ENCODE assay signal across 23 cellular contexts in the genomic region with DNA sequence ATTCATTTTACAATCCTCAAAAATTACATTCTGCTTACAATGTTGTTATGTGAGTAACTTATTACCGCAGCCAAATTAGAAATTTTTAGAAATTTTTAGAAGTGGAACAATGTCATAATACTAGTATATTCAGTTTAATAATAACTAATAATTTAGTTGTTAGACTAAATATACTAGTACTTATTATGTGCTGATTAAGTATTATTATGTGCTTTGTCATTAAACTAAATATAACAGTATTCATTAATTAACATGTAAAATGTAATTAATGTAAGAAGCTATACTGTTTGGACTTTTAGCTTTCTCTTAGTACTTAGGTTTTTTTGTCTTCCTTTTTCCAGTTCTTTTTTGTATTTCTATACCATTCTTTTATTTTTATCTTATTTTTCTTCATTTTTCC.
"Had no signal": no experiment of that assay in that cellular context is flagged by ENCODE, and none has a peak within 500 bp of the region (broad histone marks: within the 10 kb centered on the region; RNA-seq: fewer than 3 reads in every experiment).

No MANE protein-coding gene starts in this region.

- DNase-seq: cortex of kidney; foreskin keratinocyte; glutamatergic neuron; heart right ventricle; hippocampal formation; islet precursor cell; left ventricle myocardium superior; lower lobe of right lung; natural killer cell; stimulated activated CD4-positive, alpha-beta T cell treated with anti-CD3 and anti-CD28 coated beads, Interleukin-2, amount 100 ng/mL, for 24 hours; stimulated activated CD4-positive, alpha-beta T cell treated with anti-CD3 and anti-CD28 coated beads, Interleukin-4, amount 100 ng/mL, for 24 hours; stimulated activated naive CD4-positive, alpha-beta T cell treated with Interleukin-2 at 50 U/mL for 16 hours; stomach; thyroid gland; trophoblast cell had no signal

- H3K4me3 Mint-ChIP-seq: natural killer cell; neural crest cell; stimulated activated effector memory CD8-positive, alpha-beta T cell treated with anti-CD3 and anti-CD28 coated beads, Interleukin-12 subunit alpha, Interleukin-12 subunit beta, amount 100 ng/mL, for 72 hours had no signal

- H3K27ac ChIP-seq: esophagus muscularis mucosa, foreskin keratinocyte, heart right ventricle, lower lobe of right lung, neutrophil, prostate gland, right atrium auricular region, stomach, thyroid gland, vagina had no signal

- H3K27ac Mint-ChIP-seq: natural killer cell; stimulated activated effector memory CD8-positive, alpha-beta T cell treated with anti-CD3 and anti-CD28 coated beads, Interleukin-12 subunit alpha, Interleukin-12 subunit beta, amount 100 ng/mL, for 72 hours had no signal

- H3K4me3 ChIP-seq: esophagus muscularis mucosa, heart right ventricle, lower lobe of right lung, prostate gland, right atrium auricular region, stomach, thyroid gland, vagina had no signal

- H3K27me3 ChIP-seq: esophagus muscularis mucosa, foreskin keratinocyte, heart right ventricle, neutrophil, right atrium auricular region, stomach, thyroid gland, vagina had no signal

- H3K9me3 Mint-ChIP-seq: natural killer cell; neural crest cell; stimulated activated effector memory CD8-positive, alpha-beta T cell treated with anti-CD3 and anti-CD28 coated beads, Interleukin-12 subunit alpha, Interleukin-12 subunit beta, amount 100 ng/mL, for 72 hours had no signal

- H3K4me1 ChIP-seq: esophagus muscularis mucosa, foreskin keratinocyte, heart right ventricle, lower lobe of right lung, prostate gland, right atrium auricular region, stomach, thyroid gland, vagina had no signal

- H3K9me3 ChIP-seq: esophagus muscularis mucosa, heart right ventricle, lower lobe of right lung, neutrophil, prostate gland, right atrium auricular region, stomach, thyroid gland, vagina had no signal

- H3K4me1 Mint-ChIP-seq: natural killer cell; neural crest cell; stimulated activated effector memory CD8-positive, alpha-beta T cell treated with anti-CD3 and anti-CD28 coated beads, Interleukin-12 subunit alpha, Interleukin-12 subunit beta, amount 100 ng/mL, for 72 hours had no signal

- ATAC-seq: foreskin keratinocyte; heart right ventricle; left ventricle myocardium superior; lower lobe of right lung; natural killer cell; sciatic nerve; stimulated activated effector memory CD8-positive, alpha-beta T cell treated with anti-CD3 and anti-CD28 coated beads, Interleukin-12 subunit alpha, Interleukin-12 subunit beta, amount 100 ng/mL, for 72 hours had no signal
